In the genomic region with DNA sequence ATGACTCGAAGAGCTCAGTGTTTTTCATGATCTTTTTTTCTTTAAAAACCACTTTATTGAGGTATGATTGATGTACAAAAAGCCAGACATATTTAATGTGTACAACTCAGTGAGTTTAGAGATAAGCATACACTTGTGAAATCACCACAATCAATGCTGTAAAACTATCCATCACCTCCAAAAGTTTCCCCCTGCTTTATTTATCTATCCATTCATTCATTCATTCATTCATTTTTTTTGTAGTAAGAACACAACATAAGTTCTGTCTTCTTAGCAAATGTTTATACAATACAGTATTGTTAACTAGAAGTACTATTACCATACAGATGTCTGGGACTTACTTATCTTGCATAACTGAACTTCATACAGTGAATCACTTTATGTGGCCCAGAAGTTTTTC, we compare ENCODE assay signal across 18 cellular contexts. TPM values are rescaled to one million over a fixed set of nuclear protein-coding genes. Genes with fewer than 3 reads are reported as not detected.
DNase-seq lines count a peak whose midpoint lies in the region; ATAC-seq and TF ChIP-seq lines count a peak whose summit lies in the region.
"Had no signal": no experiment of that assay in that cellular context is flagged by ENCODE, and none has a peak within 500 bp of the region (broad histone marks: within the 10 kb centered on the region; RNA-seq: fewer than 3 reads in every experiment).

No MANE protein-coding gene starts in this region.

- 35 to 88% methylated on average over 1 of the region's 1 CpG for whole genome bisulfite sequencing in GM23248 (ENCODE audit: low coverage in 1 of 2, low lambda C conversion rate in 2 of 2, missing lambda C conversion rate in 2 of 2), 2 experiments

- no peak overlapping the region for H3K27ac ChIP-seq in GM23248
- H3K27ac ChIP-seq: BLaER1 had no signal

- intact Hi-C loops in mucosa of descending colon (cut with DNase I, micrococcal nuclease): no loop called here

- H3K4me1 ChIP-seq in GM23248 (ENCODE audit: insufficient read depth) (peaks cover 32% of the 10 kb centered on the region; the same call in 1 of the 2 replicates), mucosa of descending colon (ENCODE audit: low read depth) (peaks cover 5% of the 10 kb centered on the region)

- no peaks in the 10 kb centered on the region for H3K27me3 ChIP-seq in GM23248 (replicated peaks; ENCODE audit: insufficient read depth)
- H3K27me3 ChIP-seq: BLaER1 had no signal

- H2AFZ ChIP-seq in GM23248: no peak overlapping the region

- peaks cover 91% of the 10 kb centered on the region for H3K79me2 ChIP-seq in GM23248 (ENCODE audit: insufficient read depth)

- TF ChIP-seq CTCF in fibroblast of mammary gland (conservative IDR thresholded peaks at IDR 0.05; ENCODE audit: control insufficient read depth, insufficient read depth, low read depth, low read length) (no peak), mucosa of descending colon (IDR thresholded peaks at IDR 0.05) (no peak)

- no peaks in the 10 kb centered on the region for H4K20me1 ChIP-seq in GM23248 (ENCODE audit: insufficient read depth)

- H3K9me2 ChIP-seq in GM23248 (ENCODE audit: insufficient read depth): no peaks in the 10 kb centered on the region

- no peak overlapping the region for H3K4me2 ChIP-seq in GM23248 (ENCODE audit: unreplicated experiment)
- H3K4me2 ChIP-seq: BLaER1 had no signal

- H3K36me3 ChIP-seq in GM23248 (ENCODE audit: low read depth) (no peaks in the 10 kb centered on the region), mucosa of descending colon (ENCODE audit: low read depth) (no peaks in the 10 kb centered on the region)

- in situ Hi-C loops in GM23248 (cut with MboI): no loop called here
- in situ Hi-C loops in SK-MEL-5 (cut with HindIII; ENCODE audit: low pct_unique_long_range_greater_than_20kb, low sequenced_read_pairs): no loop called here
- in situ Hi-C loops in ACHN (cut with HindIII; ENCODE audit: low pct_ligation_motif_present, low pct_unique_long_range_greater_than_20kb, low sequenced_read_pairs): no loop called here

- H3K4me3 ChIP-seq in GM23248 (no peak overlapping the region), fibroblast of mammary gland (ENCODE audit: control insufficient read depth, low read depth, low read length) (no peak overlapping the region), mucosa of descending colon (no peak overlapping the region)
- H3K4me3 ChIP-seq: BLaER1 had no signal

- H3K9ac ChIP-seq in GM23248: no peak overlapping the region
- H3K9ac ChIP-seq: BLaER1 had no signal

- H3K9me3 ChIP-seq in GM23248 (ENCODE audit: low read depth) (no peaks in the 10 kb centered on the region), mucosa of descending colon (no peaks in the 10 kb centered on the region)
- H3K9me3 ChIP-seq: BLaER1 had no signal

- peak; percentile 26 for ATAC-seq in mucosa of descending colon

- DNase-seq in GM23248 (peak; percentile 57), SK-MEL-5 (ENCODE audit: low read depth, low spot score) (peak; percentile 39), fibroblast of mammary gland (ENCODE audit: low read depth) (peak; percentile 17), mucosa of descending colon (no peak), ACHN (no peak), HT-29 (ENCODE audit: low spot score) (no peak), SIG-M5 (lab: John Stamatoyannopoulos, UW) (no peak)
- DNase-seq: CD8-positive, alpha-beta memory T cell; DMS 273 treated with DMSO at 0.1 percent for 48 hours; GDM1; H7; NCI-H1417 treated with DMSO at 0.1 percent for 48 hours; NCI-H1930; NCI-H2171; NCI-H446 treated with DMSO at 0.1 percent for 48 hours; NK-92 treated with Interleukin-12 subunit alpha and Interleukin-12 subunit beta, amount 100 ng/mL, for 24 hours; SHP77 treated with DMSO at 0.1 percent for 48 hours had no signal

- no peaks in the 10 kb centered on the region for H3F3A ChIP-seq in GM23248 (ENCODE audit: insufficient read depth)

RNA-seq across cellular contexts. Expression of gene RAP2A, which starts 6.6 kb away (rescaled TPM):
- total RNA-seq in GM23248 (2014; rRNA removed; shearing (Covaris generic)): 22.3 and 23.9 TPM in 2 replicates
- 3.4 and 3.8 TPM in 2 replicates for polyA plus RNA-seq in GM23248 (2016; fragmentation: Nextera tagmentation; extraction: Ambion mirVana)
- 28.3 and 28.4 TPM in 2 replicates for total RNA-seq in SK-MEL-5 (2014; rRNA removed; shearing (Covaris generic))
- 11.5 and 15.1 TPM in 2 replicates for polyA plus RNA-seq in SK-MEL-5 (2015; cell fraction: cytosol; rRNA removed)
- polyA plus RNA-seq in SK-MEL-5 (2015; cell fraction: nucleus; rRNA removed): 12.5 and 13.6 TPM in 2 replicates
- 10 to 100 TPM; 25.5 to 32.5 (median 29.8) TPM for total RNA-seq in mucosa of descending colon
- total RNA-seq in HT-29 (2014; rRNA removed; shearing (Covaris generic)): 26.5 and 28.8 TPM in 2 replicates

Comparison
In these comparisons a context has a peak if more than half of its experiments do, and no peak if none do; other contexts are left out.
1. DNase-seq: peak in GM23248 (single experiment), SK-MEL-5 (single experiment) and fibroblast of mammary gland (single experiment); none in mucosa of descending colon (0 of 3), ACHN (single experiment), HT-29 (single experiment) and SIG-M5 (single experiment).